Comparison of ENCODE assay signal across 11 cellular contexts in the genomic region with DNA sequence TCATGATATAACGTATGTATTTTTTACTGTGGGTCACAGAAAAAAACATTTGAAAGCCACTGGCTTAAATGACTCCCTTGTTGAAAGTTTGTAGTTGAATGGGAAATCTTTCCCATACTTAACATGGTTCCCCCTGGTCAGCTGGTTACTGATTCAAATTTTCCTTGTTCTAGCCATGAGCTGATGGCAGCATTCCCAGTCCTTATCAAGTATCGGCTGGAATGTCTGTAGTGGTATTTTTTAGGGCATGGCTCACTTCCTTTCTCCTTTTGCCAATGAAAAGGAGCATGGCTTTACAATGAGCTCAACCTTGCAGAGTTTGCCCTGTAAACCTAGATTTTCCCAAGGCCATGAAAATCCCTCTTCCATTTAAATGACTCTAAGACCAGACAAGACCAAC. TPM values are rescaled to one million over a fixed set of nuclear protein-coding genes. Genes with fewer than 3 reads are reported as not detected.
DNase-seq lines count a peak whose midpoint lies in the region; ATAC-seq and TF ChIP-seq lines count a peak whose summit lies in the region.
"Had no signal": no experiment of that assay in that cellular context is flagged by ENCODE, and none has a peak within 500 bp of the region (broad histone marks: within the 10 kb centered on the region; RNA-seq: fewer than 3 reads in every experiment).

No MANE protein-coding gene starts in this region.

- H3K9me3 Mint-ChIP-seq in chondrocyte (ENCODE audit: low read depth): no peaks in the 10 kb centered on the region
- no peaks in the 10 kb centered on the region for H3K9me3 Mint-ChIP-seq in activated T-cell treated with anti-CD3 and anti-CD28 coated beads, Interleukin-2, amount 50 U/mL, for 72 hours

- no peaks in the 10 kb centered on the region for H3K36me3 Mint-ChIP-seq in chondrocyte (ENCODE audit: low read depth)
- peaks cover 0 to 1% of the 10 kb centered on the region in 2 donors for H3K36me3 Mint-ChIP-seq in activated T-cell treated with anti-CD3 and anti-CD28 coated beads, Interleukin-2, amount 50 U/mL, for 72 hours (ENCODE audit: insufficient read depth in 2 of 2)
- H3K36me3 Mint-ChIP-seq: activated naive CD8-positive, alpha-beta T cell had no signal

- no peaks in the 10 kb centered on the region for H3K27me3 Mint-ChIP-seq in chondrocyte (ENCODE audit: low read depth)
- H3K27me3 Mint-ChIP-seq in activated T-cell treated with anti-CD3 and anti-CD28 coated beads, Interleukin-2, amount 50 U/mL, for 72 hours (ENCODE audit: low read depth): no peaks in the 10 kb centered on the region
- H3K27me3 Mint-ChIP-seq: activated naive CD8-positive, alpha-beta T cell had no signal

- peak overlapping the region; percentile 89 for H3K27ac Mint-ChIP-seq in chondrocyte (ENCODE audit: unreplicated experiment)
- H3K27ac Mint-ChIP-seq in activated T-cell treated with anti-CD3 and anti-CD28 coated beads, Interleukin-2, amount 50 U/mL, for 72 hours: no peak overlapping the region
- H3K27ac Mint-ChIP-seq: activated naive CD8-positive, alpha-beta T cell; B cell had no signal

- peaks cover 67% of the 10 kb centered on the region for H3K4me1 Mint-ChIP-seq in chondrocyte (ENCODE audit: low read depth)
- H3K4me1 Mint-ChIP-seq in activated T-cell treated with anti-CD3 and anti-CD28 coated beads, Interleukin-2, amount 50 U/mL, for 72 hours (ENCODE audit: low read depth): no peaks in the 10 kb centered on the region
- H3K4me1 Mint-ChIP-seq: B cell had no signal

- DNase-seq in Right ventricle myocardium inferior (ENCODE audit: missing footprints) (no peak), cardiac septum (ENCODE audit: low spot score) (no peak), chondrocyte (ENCODE audit: low spot score) (no peak), left colon (peak; percentile 16 to 29), NCI-H1694 treated with DMSO at 0.1 percent for 48 hours (lab: John Stamatoyannopoulos, UW) (no peak), cerebellar cortex (ENCODE audit: low spot score) (no peak), D341Med (ENCODE audit: low spot score) (no peak)
- no peak for DNase-seq in activated T-cell treated with anti-CD3 and anti-CD28 coated beads, Interleukin-2, amount 50 U/mL, for 72 hours
- DNase-seq: NCI-H1694 had no signal

- TF ChIP-seq CTCF in chondrocyte (IDR thresholded peaks at IDR 0.05): no peak

- peak; percentile 70 for ATAC-seq in Right ventricle myocardium inferior
- peak; percentile 95 for ATAC-seq in left colon
- no peak for ATAC-seq in activated T-cell treated with anti-CD3 and anti-CD28 coated beads, Interleukin-2, amount 50 U/mL, for 72 hours (replicated peaks in 1 of 2)

- no peak overlapping the region for H3K4me3 Mint-ChIP-seq in chondrocyte (ENCODE audit: unreplicated experiment)
- no peak overlapping the region for H3K4me3 Mint-ChIP-seq in activated T-cell treated with anti-CD3 and anti-CD28 coated beads, Interleukin-2, amount 50 U/mL, for 72 hours
- H3K4me3 Mint-ChIP-seq: activated naive CD8-positive, alpha-beta T cell; B cell had no signal

- intact Hi-C loops in Right ventricle myocardium inferior (cut with DNase I): loop anchor here (5.0 kb wide), 1 partner anchor 99 kb away; a partner anchor contains a TSS
- intact Hi-C loops in cardiac septum (cut with DNase I): loop anchor here (2.0 to 5.0 kb wide), 3 partner anchors 19 to 269 kb away; a partner anchor contains a TSS
- intact Hi-C loops in left colon (cut with DNase I, micrococcal nuclease): no loop called here

RNA-seq across cellular contexts. Expression of a gene that starts 55.7 kb away (rescaled TPM):
- 2.5 TPM for total RNA-seq in Right ventricle myocardium inferior
- 4.0 TPM for total RNA-seq in cardiac septum
- total RNA-seq in chondrocyte: 0.10 to 0.15 TPM (median 0.10 TPM) in 3 replicates
- total RNA-seq in left colon: 10 to 100 TPM; 30.5 to 32.4 TPM
- under 1 TPM; 0.32 to 0.62 TPM for total RNA-seq in activated T-cell treated with anti-CD3 and anti-CD28 coated beads, Interleukin-2, amount 50 U/mL, for 72 hours
- total RNA-seq: B cell had no signal

Comparison
In these comparisons a context has a peak if more than half of its experiments do, and no peak if none do; other contexts are left out.
1. ATAC-seq: peak in Right ventricle myocardium inferior (single experiment) and left colon (single experiment); none in activated T-cell treated with anti-CD3 and anti-CD28 coated beads, Interleukin-2, amount 50 U/mL, for 72 hours (0 of 2).
2. DNase-seq: peak in left colon (2 of 2); none in Right ventricle myocardium inferior (single experiment), cardiac septum (single experiment), chondrocyte (single experiment), NCI-H1694 treated with DMSO at 0.1 percent for 48 hours (single experiment), cerebellar cortex (single experiment), D341Med (single experiment) and activated T-cell treated with anti-CD3 and anti-CD28 coated beads, Interleukin-2, amount 50 U/mL, for 72 hours (0 of 2).
3. intact Hi-C loops: an anchor here in Right ventricle myocardium inferior (5.0 kb wide) and cardiac septum (2.0 to 5.0 kb wide); none called in left colon.